9 cellular contexts compared by ENCODE assay signal in genomic region chr16:22665803-22666202, GRCh38.
"Had no signal": no experiment of that assay in that cellular context is flagged by ENCODE, and none has a peak within 500 bp of the region (broad histone marks: within the 10 kb centered on the region; RNA-seq: fewer than 3 reads in every experiment).

No MANE protein-coding gene starts in this region.

- H3K9me3 ChIP-seq: lower lobe of right lung had no signal

- H3K4me3 ChIP-seq: left ventricle myocardium inferior, lower lobe of right lung, smooth muscle cell had no signal

- H3K36me3 ChIP-seq: left ventricle myocardium inferior, lower lobe of right lung had no signal

- H3K27ac ChIP-seq: left ventricle myocardium inferior, lower lobe of right lung had no signal

- DNase-seq: erythroblast; foreskin melanocyte; hypothalamus; left ventricle myocardium inferior; lower lobe of right lung; stimulated activated CD4-positive, alpha-beta T cell treated with anti-CD3 and anti-CD28 coated beads, Interleukin-2, amount 100 ng/mL, for 48 hours; stimulated activated naive CD4-positive, alpha-beta T cell treated with Interleukin-2 at 50 U/mL for 16 hours; trophoblast cell had no signal

- H3K4me1 ChIP-seq: lower lobe of right lung had no signal
